11 cellular contexts compared by ENCODE assay signal in the genomic region with DNA sequence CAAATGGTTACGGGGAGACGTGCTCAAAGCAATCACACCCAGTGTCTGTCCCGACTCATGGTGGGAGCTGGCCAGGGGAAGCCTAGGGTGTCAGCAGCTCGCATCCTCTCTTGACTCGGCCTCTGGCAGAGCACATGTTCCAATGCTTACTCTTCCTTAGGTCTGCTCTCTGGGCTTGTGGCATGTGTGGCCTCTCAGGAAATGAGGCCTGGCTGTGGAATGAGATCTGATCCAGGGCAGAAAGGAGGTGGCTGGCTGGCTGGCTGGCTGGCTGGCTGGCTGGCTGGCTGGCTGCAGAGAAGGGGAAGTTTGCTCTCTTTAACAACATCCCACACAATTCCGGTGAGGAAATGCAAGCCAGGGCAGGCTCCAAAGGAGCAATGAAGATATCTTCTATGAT.
DNase-seq lines count a peak whose midpoint lies in the region; ATAC-seq and TF ChIP-seq lines count a peak whose summit lies in the region.
"Had no signal": no experiment of that assay in that cellular context is flagged by ENCODE, and none has a peak within 500 bp of the region (broad histone marks: within the 10 kb centered on the region; RNA-seq: fewer than 3 reads in every experiment).

No MANE protein-coding gene starts in this region.

- no peak for TF ChIP-seq CTCF in AG09309 (IDR thresholded peaks at IDR 0.05; ENCODE audit: control insufficient read depth, insufficient read depth, low read depth, low read length, missing control alignments)
- TF ChIP-seq CTCF in NB4 (IDR thresholded peaks at IDR 0.05; ENCODE audit: low read depth, low read length) = no peak
- TF ChIP-seq CTCF in epithelial cell of esophagus (IDR thresholded peaks at IDR 0.05; ENCODE audit: insufficient read depth, low read depth, low read length, missing control alignments) = no peak
- TF ChIP-seq CTCF in right lobe of liver (IDR thresholded peaks at IDR 0.05) = no peak

- no peaks in the 10 kb centered on the region for H3K4me1 Mint-ChIP-seq in activated CD8-positive, alpha-beta T cell treated with anti-CD3 and anti-CD28 coated beads, Interleukin-2, amount 10 ng/mL, durations not matched to agents 7 days and 5 days (ENCODE audit: low read depth)
- H3K4me1 Mint-ChIP-seq: activated naive CD4-positive, alpha-beta T cell treated with anti-CD3 and anti-CD28 coated beads, Interleukin-2, amount 50 U/mL, for 24 hours had no signal

- H3K4me3 Mint-ChIP-seq in activated CD8-positive, alpha-beta T cell treated with anti-CD3 and anti-CD28 coated beads, Interleukin-2, amount 10 ng/mL, durations not matched to agents 7 days and 5 days = no peak overlapping the region
- H3K4me3 Mint-ChIP-seq: activated naive CD4-positive, alpha-beta T cell treated with anti-CD3 and anti-CD28 coated beads, Interleukin-2, amount 50 U/mL, for 24 hours had no signal

- DNase-seq in AG09309 (ENCODE audit: low read depth) = peak; percentile 55
- peak; percentile 15 for DNase-seq in NB4 (ENCODE audit: low read depth)
- peak; percentile 80 for DNase-seq in epithelial cell of esophagus (ENCODE audit: low read depth)
- no peak for DNase-seq in right lobe of liver
- no peak for DNase-seq in activated CD8-positive, alpha-beta T cell treated with anti-CD3 and anti-CD28 coated beads, Interleukin-2, amount 10 ng/mL, durations not matched to agents 7 days and 5 days
- DNase-seq: activated CD4-positive, alpha-beta T cell treated with anti-CD3 and anti-CD28 coated beads for 48 hours had no signal

- H3K4me1 ChIP-seq in right lobe of liver = no peaks in the 10 kb centered on the region

- CTCF ChIA-PET in activated CD8-positive, alpha-beta T cell treated with anti-CD3 and anti-CD28 coated beads, Interleukin-2, amount 10 ng/mL, durations not matched to agents 7 days and 5 days (lab: Charles Lee) = no interaction called here

- ATAC-seq in right lobe of liver (peak; percentile 72 to 85 (median 80)), GM21619 (IDR thresholded peaks at IDR 0.05; ENCODE audit: unreplicated experiment) (no peak), GM18909 (IDR thresholded peaks at IDR 0.05; ENCODE audit: poor library complexity, unreplicated experiment) (no peak), HG02840 (IDR thresholded peaks at IDR 0.05; ENCODE audit: low FRiP score, unreplicated experiment) (no peak)
- ATAC-seq in activated CD8-positive, alpha-beta T cell treated with anti-CD3 and anti-CD28 coated beads, Interleukin-2, amount 10 ng/mL, durations not matched to agents 7 days and 5 days = no peak

- H3K27ac Mint-ChIP-seq in activated CD8-positive, alpha-beta T cell treated with anti-CD3 and anti-CD28 coated beads, Interleukin-2, amount 10 ng/mL, durations not matched to agents 7 days and 5 days = no peak overlapping the region
- H3K27ac Mint-ChIP-seq: activated naive CD4-positive, alpha-beta T cell treated with anti-CD3 and anti-CD28 coated beads, Interleukin-2, amount 50 U/mL, for 24 hours had no signal

- no peaks in the 10 kb centered on the region for H3K9me3 ChIP-seq in right lobe of liver

- TF ChIP-seq POLR2A in NB4 (IDR thresholded peaks at IDR 0.05; ENCODE audit: extremely low read depth, insufficient read length) (no peak), right lobe of liver (IDR thresholded peaks at IDR 0.05) (no peak)

- H3K36me3 Mint-ChIP-seq in activated CD8-positive, alpha-beta T cell treated with anti-CD3 and anti-CD28 coated beads, Interleukin-2, amount 10 ng/mL, durations not matched to agents 7 days and 5 days (ENCODE audit: low read depth) = no peaks in the 10 kb centered on the region
- H3K36me3 Mint-ChIP-seq: activated naive CD4-positive, alpha-beta T cell treated with anti-CD3 and anti-CD28 coated beads, Interleukin-2, amount 50 U/mL, for 24 hours had no signal

- no peaks in the 10 kb centered on the region for H3K9me3 Mint-ChIP-seq in activated CD8-positive, alpha-beta T cell treated with anti-CD3 and anti-CD28 coated beads, Interleukin-2, amount 10 ng/mL, durations not matched to agents 7 days and 5 days (ENCODE audit: insufficient read depth)
- H3K9me3 Mint-ChIP-seq: activated naive CD4-positive, alpha-beta T cell treated with anti-CD3 and anti-CD28 coated beads, Interleukin-2, amount 50 U/mL, for 24 hours had no signal

- intact Hi-C loops in right lobe of liver (cut with DNase I) = no loop called here

- POLR2A ChIA-PET in activated CD8-positive, alpha-beta T cell treated with anti-CD3 and anti-CD28 coated beads, Interleukin-2, amount 10 ng/mL, durations not matched to agents 7 days and 5 days (lab: Charles Lee) = no interaction called here

- WGBS in right lobe of liver (ENCODE audit: insufficient coverage, low coverage, low lambda C conversion rate, missing lambda C conversion rate) = 53% methylated on average over 6 of the region's 6 CpGs

- no peaks in the 10 kb centered on the region for H3K36me3 ChIP-seq in right lobe of liver

- H3K27me3 ChIP-seq in right lobe of liver = no peaks in the 10 kb centered on the region

- peak overlapping the region in 1 of 3 donors; percentile 16 for H3K27ac ChIP-seq in right lobe of liver

- no peak overlapping the region for H3K4me3 ChIP-seq in AG09309 (ENCODE audit: control insufficient read depth, low read depth, low read length)
- H3K4me3 ChIP-seq in NB4 (ENCODE audit: low read depth, low read length) = no peak overlapping the region
- no peak overlapping the region for H3K4me3 ChIP-seq in epithelial cell of esophagus (ENCODE audit: low read length)
- no peak overlapping the region for H3K4me3 ChIP-seq in right lobe of liver
- H3K4me3 ChIP-seq: skin epidermis had no signal

- H3K27me3 Mint-ChIP-seq in activated CD8-positive, alpha-beta T cell treated with anti-CD3 and anti-CD28 coated beads, Interleukin-2, amount 10 ng/mL, durations not matched to agents 7 days and 5 days (ENCODE audit: low read depth) = no peaks in the 10 kb centered on the region
- H3K27me3 Mint-ChIP-seq: activated naive CD4-positive, alpha-beta T cell treated with anti-CD3 and anti-CD28 coated beads, Interleukin-2, amount 50 U/mL, for 24 hours had no signal

Comparison
In these comparisons a context has a peak if more than half of its experiments do, and no peak if none do; other contexts are left out.
1. DNase-seq: peak in AG09309 (single experiment), NB4 (single experiment) and epithelial cell of esophagus (single experiment); none in right lobe of liver (0 of 3) and activated CD8-positive, alpha-beta T cell treated with anti-CD3 and anti-CD28 coated beads, Interleukin-2, amount 10 ng/mL, durations not matched to agents 7 days and 5 days (single experiment).
2. ATAC-seq: peak in right lobe of liver (4 of 4); none in GM21619 (single experiment), GM18909 (single experiment), activated CD8-positive, alpha-beta T cell treated with anti-CD3 and anti-CD28 coated beads, Interleukin-2, amount 10 ng/mL, durations not matched to agents 7 days and 5 days (single experiment) and HG02840 (single experiment).